25 cellular contexts compared by ENCODE assay signal in genomic region chr14:45641541-45641940, GRCh38.
"Had no signal": no experiment of that assay in that cellular context is flagged by ENCODE, and none has a peak within 500 bp of the region (broad histone marks: within the 10 kb centered on the region; RNA-seq: fewer than 3 reads in every experiment).

No MANE protein-coding gene starts in this region.

- H3K4me3 ChIP-seq: ascending aorta, body of pancreas, coronary artery, PC-9 had no signal

- H2AFZ ChIP-seq: PC-9 had no signal

- H3K27ac ChIP-seq: ascending aorta, body of pancreas, coronary artery, PC-9, VCaP had no signal

- H3K36me3 Mint-ChIP-seq: activated naive CD4-positive, alpha-beta T cell treated with anti-CD3 and anti-CD28 coated beads, Interleukin-2, amount 50 U/mL, for 24 hours; T-cell had no signal

- H3K36me3 ChIP-seq: ascending aorta had no signal

- H3K4me3 Mint-ChIP-seq: activated CD8-positive, alpha-beta T cell treated with anti-CD3 and anti-CD28 coated beads for 36 hours; activated naive CD4-positive, alpha-beta T cell treated with anti-CD3 and anti-CD28 coated beads, Interleukin-2, amount 50 U/mL, for 24 hours; activated T-cell treated with anti-CD3 and anti-CD28 coated beads, Interleukin-2, amount 50 U/mL, for 72 hours; IgD-negative memory B cell; T-cell had no signal

- H3K27ac Mint-ChIP-seq: activated CD8-positive, alpha-beta T cell treated with anti-CD3 and anti-CD28 coated beads for 36 hours; activated naive CD4-positive, alpha-beta T cell treated with anti-CD3 and anti-CD28 coated beads, Interleukin-2, amount 50 U/mL, for 24 hours; activated T-cell treated with anti-CD3 and anti-CD28 coated beads, Interleukin-2, amount 50 U/mL, for 72 hours; IgD-negative memory B cell; T-cell had no signal

- H3K4me1 ChIP-seq: ascending aorta, body of pancreas had no signal

- H3K4me1 Mint-ChIP-seq: activated naive CD4-positive, alpha-beta T cell treated with anti-CD3 and anti-CD28 coated beads, Interleukin-2, amount 50 U/mL, for 24 hours; IgD-negative memory B cell; T-cell had no signal

- H3K27me3 ChIP-seq: ascending aorta, body of pancreas had no signal

- H3K27me3 Mint-ChIP-seq: activated CD8-positive, alpha-beta T cell treated with anti-CD3 and anti-CD28 coated beads for 36 hours; activated naive CD4-positive, alpha-beta T cell treated with anti-CD3 and anti-CD28 coated beads, Interleukin-2, amount 50 U/mL, for 24 hours; IgD-negative memory B cell; T-cell had no signal

- ATAC-seq: activated CD8-positive, alpha-beta T cell treated with anti-CD3 and anti-CD28 coated beads for 36 hours; activated T-cell treated with anti-CD3 and anti-CD28 coated beads, Interleukin-2, amount 50 U/mL, for 72 hours; body of pancreas; T-cell had no signal

- FAIRE-seq: bronchial epithelial cell, TTC549 had no signal

- DNase-seq: activated CD4-positive, alpha-beta T cell treated with anti-CD3 and anti-CD28 coated beads, Interleukin-2, amount 50 U/mL, for 1 hour; activated CD4-positive, CD25-positive, alpha-beta regulatory T cell; activated CD8-positive, alpha-beta memory T cell treated with anti-CD3 and anti-CD28 coated beads, Interleukin-2, amount 50 U/mL, for 4 hours; activated CD8-positive, alpha-beta T cell treated with anti-CD3 and anti-CD28 coated beads for 36 hours; activated T-cell treated with anti-CD3 and anti-CD28 coated beads, Interleukin-2, amount 50 U/mL, for 72 hours; amniotic stem cell; body of pancreas; central memory CD4-positive, alpha-beta T cell; KG1; NCI-H1092; NCI-H146; NCI-H2029; NCI-H526; PC-9; SHP77 treated with DMSO at 0.1 percent for 48 hours; T-cell; T-helper 2 cell; T1000 had no signal

- H3K4me2 ChIP-seq: PC-9 had no signal

- H3K9me3 ChIP-seq: ascending aorta, body of pancreas had no signal
